Comparison of ENCODE assay signal across 27 cellular contexts in the genomic region with DNA sequence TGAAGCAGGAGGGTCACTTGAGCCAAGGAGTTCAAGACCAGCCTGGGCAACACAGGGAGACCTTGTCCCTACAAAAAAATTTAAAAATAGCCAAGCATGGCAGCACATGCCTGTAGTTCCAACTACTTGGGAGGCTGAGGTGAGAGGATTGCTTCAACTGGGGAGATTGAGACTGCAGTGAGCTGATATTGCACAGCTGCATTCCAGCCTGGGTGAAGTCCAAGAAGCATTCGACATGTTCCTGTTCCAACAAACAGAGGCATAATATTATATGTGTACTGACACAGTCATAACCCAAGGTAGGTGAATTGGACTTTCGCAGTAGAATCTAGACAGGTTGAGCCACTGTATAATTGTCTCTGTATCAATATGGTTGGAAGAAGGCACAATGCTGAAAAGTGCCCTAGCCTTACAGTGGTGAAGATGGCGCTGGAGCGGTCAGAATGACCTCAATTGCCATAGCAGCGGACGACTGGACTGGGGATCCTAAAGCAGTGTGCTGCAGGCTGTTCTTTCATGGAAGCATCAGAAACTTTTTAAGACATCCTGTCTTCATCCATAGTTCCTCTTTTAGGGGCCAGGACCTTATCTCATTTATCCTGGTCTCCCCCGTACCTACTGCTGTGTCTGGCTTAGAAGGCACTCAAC.
"Had no signal": no experiment of that assay in that cellular context is flagged by ENCODE, and none has a peak within 500 bp of the region (broad histone marks: within the 10 kb centered on the region; RNA-seq: fewer than 3 reads in every experiment).

No MANE protein-coding gene starts in this region.

- H3K9me3 Mint-ChIP-seq: dendritic cell treated with granulocyte-macrophage colony-stimulating factor and Interleukin-4, amounts not matched to agents 40 ng/mL and 50 ng/mL, for 4 days; endodermal cell; memory B cell; natural killer cell; stimulated activated naive CD8-positive, alpha-beta T cell treated with anti-CD3 and anti-CD28 coated beads, Interleukin-15, amount 100 ng/mL, for 72 hours had no signal

- H3K9me3 ChIP-seq: gastroesophageal sphincter, heart left ventricle, pancreas, right lobe of liver, suprapubic skin, transverse colon, upper lobe of right lung, uterus had no signal

- H3K36me3 Mint-ChIP-seq: memory B cell, natural killer cell had no signal

- H3K27me3 ChIP-seq: gastroesophageal sphincter, heart left ventricle, hepatocyte, pancreas, right lobe of liver, suprapubic skin, transverse colon, upper lobe of right lung, uterus had no signal

- H3K79me2 ChIP-seq: hepatocyte had no signal

- H3K27ac ChIP-seq: epithelial cell of prostate, foreskin keratinocyte, gastroesophageal sphincter, heart left ventricle, hepatocyte, pancreas, right lobe of liver, suprapubic skin, transverse colon, upper lobe of right lung, uterus had no signal

- H3K4me1 Mint-ChIP-seq: endodermal cell; memory B cell; natural killer cell; stimulated activated naive CD8-positive, alpha-beta T cell treated with anti-CD3 and anti-CD28 coated beads, Interleukin-15, amount 100 ng/mL, for 72 hours had no signal

- FAIRE-seq: kidney, pancreas, small intestine had no signal

- H3K4me1 ChIP-seq: foreskin keratinocyte, gastroesophageal sphincter, pancreas, right lobe of liver, suprapubic skin, transverse colon, upper lobe of right lung, uterus had no signal

- H3K4me2 ChIP-seq: hepatocyte had no signal

- ATAC-seq: esophagus mucosa; foreskin keratinocyte; gastroesophageal sphincter; heart left ventricle; left lobe of liver; natural killer cell; pancreas; right lobe of liver; stimulated activated naive CD8-positive, alpha-beta T cell treated with anti-CD3 and anti-CD28 coated beads, Interleukin-15, amount 100 ng/mL, for 72 hours; upper lobe of right lung had no signal

- H3K27me3 Mint-ChIP-seq: dendritic cell treated with granulocyte-macrophage colony-stimulating factor and Interleukin-4, amounts not matched to agents 40 ng/mL and 50 ng/mL, for 4 days; progenitor cell of endocrine pancreas had no signal

- H3K4me3 ChIP-seq: gastroesophageal sphincter, heart left ventricle, hepatocyte, lung, pancreas, right lobe of liver, suprapubic skin, transverse colon, upper lobe of right lung, uterus had no signal

- H3K36me3 ChIP-seq: gastroesophageal sphincter, heart left ventricle, pancreas, right lobe of liver, suprapubic skin, transverse colon, upper lobe of right lung, uterus had no signal

- H2AFZ ChIP-seq: hepatocyte had no signal

- H3K27ac Mint-ChIP-seq: dendritic cell treated with granulocyte-macrophage colony-stimulating factor and Interleukin-4, amounts not matched to agents 40 ng/mL and 50 ng/mL, for 4 days; endodermal cell; memory B cell; natural killer cell; progenitor cell of endocrine pancreas; stimulated activated naive CD8-positive, alpha-beta T cell treated with anti-CD3 and anti-CD28 coated beads, Interleukin-15, amount 100 ng/mL, for 72 hours had no signal

- DNase-seq: effector CD8-positive, alpha-beta T cell; endodermal cell; foreskin keratinocyte; heart left ventricle; kidney; natural killer cell; occipital lobe; pancreas; right lobe of liver; small intestine; stimulated activated CD4-positive, alpha-beta T cell treated with anti-CD3 and anti-CD28 coated beads, Interleukin-15, amount 100 ng/mL, for 24 hours; stimulated activated CD4-positive, alpha-beta T cell treated with anti-CD3 and anti-CD28 coated beads, Interleukin-2, amount 100 ng/mL, for 48 hours; stimulated activated naive CD4-positive, alpha-beta T cell; stimulated activated naive CD8-positive, alpha-beta T cell treated with anti-CD3 and anti-CD28 coated beads, Interleukin-15, amount 100 ng/mL, for 72 hours; transverse colon; upper lobe of right lung; uterus had no signal

- H3K4me3 Mint-ChIP-seq: dendritic cell treated with granulocyte-macrophage colony-stimulating factor and Interleukin-4, amounts not matched to agents 40 ng/mL and 50 ng/mL, for 4 days; endodermal cell; memory B cell; natural killer cell; stimulated activated naive CD8-positive, alpha-beta T cell treated with anti-CD3 and anti-CD28 coated beads, Interleukin-15, amount 100 ng/mL, for 72 hours had no signal
